In the genomic region with DNA sequence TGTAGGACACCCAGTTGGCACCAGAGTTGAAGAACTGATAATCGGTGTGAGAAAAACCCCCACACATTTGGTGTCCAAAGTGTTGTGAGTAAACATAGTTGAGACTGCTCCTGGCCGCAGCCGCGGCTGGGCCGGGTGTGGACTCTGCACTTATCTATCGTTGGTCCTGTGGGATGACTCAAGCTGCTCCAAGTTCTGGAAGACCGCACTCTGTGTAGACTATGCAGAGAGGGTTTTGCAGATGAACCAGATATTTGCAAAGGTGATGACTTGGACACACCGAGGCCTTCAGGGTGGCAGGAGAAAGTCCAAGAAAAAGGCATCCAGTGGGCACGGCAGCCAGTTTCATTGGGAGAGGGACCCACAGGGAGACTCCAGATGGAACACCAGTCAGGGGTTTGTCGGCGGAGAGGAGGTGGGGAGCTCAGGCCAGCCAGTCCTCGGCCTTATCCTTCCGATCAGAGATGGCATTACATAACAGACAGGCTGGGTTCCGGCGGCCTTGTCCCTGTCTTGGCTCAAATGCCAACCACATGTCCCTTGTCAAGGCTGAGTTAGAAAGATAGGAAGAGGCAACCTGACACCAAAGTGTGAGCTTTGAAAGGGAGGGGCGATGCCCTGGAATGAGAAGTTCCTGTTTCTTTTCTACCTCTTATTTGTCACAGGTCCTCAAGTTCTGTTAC, we compare ENCODE assay signal across 9 cellular contexts. TPM values are rescaled to one million over a fixed set of nuclear protein-coding genes. Genes with fewer than 3 reads are reported as not detected.
DNase-seq lines count a peak whose midpoint lies in the region; ATAC-seq, FAIRE-seq and TF ChIP-seq lines count a peak whose summit lies in the region.
"Had no signal": no experiment of that assay in that cellular context is flagged by ENCODE, and none has a peak within 500 bp of the region (broad histone marks: within the 10 kb centered on the region; RNA-seq: fewer than 3 reads in every experiment).

No MANE protein-coding gene starts in this region.

- H3K36me3 Mint-ChIP-seq in T-cell = no peaks in the 10 kb centered on the region
- H3K36me3 Mint-ChIP-seq in activated naive CD8-positive, alpha-beta T cell treated with anti-CD3 and anti-CD28 coated beads, Interleukin-2, amount 50 U/mL, for 24 hours (ENCODE audit: low read depth) = no peaks in the 10 kb centered on the region

- POLR2A ChIA-PET in T-cell (lab: Charles Lee) = interaction anchor here in 1 of 2 donors (0.6 kb wide), 1 partner anchor 66 kb away, joined by 3 read pairs; no protein-coding TSS in a partner anchor

- FAIRE-seq in HTR-8/SVneo (lab: Jason Lieb, UNC) = no peak

- no peaks in the 10 kb centered on the region for H3K27me3 ChIP-seq in thoracic aorta (replicated peaks; ENCODE audit: insufficient read depth)

- peaks cover 5 to 29% of the 10 kb centered on the region in 2 donors for H3K4me1 ChIP-seq in thoracic aorta (ENCODE audit: control insufficient read depth in 1 of 2, low read depth in 2 of 2)

- no peak for TF ChIP-seq CTCF in VCaP (conservative IDR thresholded peaks at IDR 0.05)
- no peak for TF ChIP-seq CTCF in thoracic aorta (IDR thresholded peaks at IDR 0.05)

- no peaks in the 10 kb centered on the region for H3K9me3 ChIP-seq in thoracic aorta
- H3K9me3 ChIP-seq: neutrophil had no signal

- H3K4me3 ChIP-seq in thoracic aorta = no peak overlapping the region

- CTCF ChIA-PET in T-cell (lab: Charles Lee) = no interaction called here

- H3K36me3 ChIP-seq in thoracic aorta = no peaks in the 10 kb centered on the region
- H3K36me3 ChIP-seq: neutrophil had no signal

- H3K27ac ChIP-seq in VCaP = peak overlapping the region; percentile 90
- H3K27ac ChIP-seq in thoracic aorta = peak overlapping the region; percentile 64 to 65
- H3K27ac ChIP-seq: neutrophil had no signal

- peaks cover 11 to 19% (median 18%) of the 10 kb centered on the region in 3 donors for H3K4me1 Mint-ChIP-seq in T-cell
- H3K4me1 Mint-ChIP-seq in activated naive CD8-positive, alpha-beta T cell treated with anti-CD3 and anti-CD28 coated beads, Interleukin-2, amount 50 U/mL, for 24 hours = peaks cover 37% of the 10 kb centered on the region

- no peak for ATAC-seq in thoracic aorta (ENCODE audit: insufficient number of reproducible peaks, low FRiP score, low read depth)
- no peak for ATAC-seq in T-cell (replicated peaks in 1 of 4)
- ATAC-seq in activated naive CD8-positive, alpha-beta T cell treated with anti-CD3 and anti-CD28 coated beads, Interleukin-2, amount 50 U/mL, for 24 hours = no peak

- no peak overlapping the region for H3K27ac Mint-ChIP-seq in T-cell
- no peak overlapping the region for H3K27ac Mint-ChIP-seq in activated naive CD8-positive, alpha-beta T cell treated with anti-CD3 and anti-CD28 coated beads, Interleukin-2, amount 50 U/mL, for 24 hours

- peak overlapping the region in 1 of 3 donors; percentile 5 for H3K4me3 Mint-ChIP-seq in T-cell
- no peak overlapping the region for H3K4me3 Mint-ChIP-seq in activated naive CD8-positive, alpha-beta T cell treated with anti-CD3 and anti-CD28 coated beads, Interleukin-2, amount 50 U/mL, for 24 hours

- H3K9me3 Mint-ChIP-seq in T-cell = no peaks in the 10 kb centered on the region
- H3K9me3 Mint-ChIP-seq in activated naive CD8-positive, alpha-beta T cell treated with anti-CD3 and anti-CD28 coated beads, Interleukin-2, amount 50 U/mL, for 24 hours = no peaks in the 10 kb centered on the region

- H3K27me3 Mint-ChIP-seq in T-cell = peaks cover 3 to 22% of the 10 kb centered on the region in 2 donors
- peaks cover 6% of the 10 kb centered on the region for H3K27me3 Mint-ChIP-seq in activated naive CD8-positive, alpha-beta T cell treated with anti-CD3 and anti-CD28 coated beads, Interleukin-2, amount 50 U/mL, for 24 hours

- DNase-seq in HTR-8/SVneo (ENCODE audit: insufficient read length, low spot score) = peak; percentile 40
- DNase-seq in iris pigment epithelial cell (ENCODE audit: low read depth) = peak; percentile 82
- DNase-seq in thoracic aorta (ENCODE audit: low spot score) = no peak
- no peak for DNase-seq in T-cell
- DNase-seq in activated naive CD8-positive, alpha-beta T cell treated with anti-CD3 and anti-CD28 coated beads, Interleukin-2, amount 50 U/mL, for 24 hours = no peak
- no peak for DNase-seq in central memory CD4-positive, alpha-beta T cell
- no peak for DNase-seq in NCI-H2081 (lab: John Stamatoyannopoulos, UW)

RNA-seq across cellular contexts. Expression of a gene that starts 21.1 kb away (rescaled TPM):
- total RNA-seq in thoracic aorta (10 to 100 TPM; 59.5 to 77.3 TPM), T-cell (10 to 100 TPM in 1 of 5 donors, 1 to 10 TPM in 4; 7.7 to 15.0 (median 9.5) TPM)

RNA-seq across cellular contexts. Expression of a gene that starts 53.6 kb away (rescaled TPM):
- 10 to 100 TPM in 1 of 2 donors, 1 to 10 TPM in 1; 9.0 to 14.9 TPM for total RNA-seq in thoracic aorta
- 10 to 100 TPM; 17.8 to 22.0 (median 20.7) TPM for total RNA-seq in T-cell

Comparison
In these comparisons a context has a peak if more than half of its experiments do, and no peak if none do; other contexts are left out.
1. DNase-seq: peak in HTR-8/SVneo (single experiment) and iris pigment epithelial cell (single experiment); none in thoracic aorta (single experiment), T-cell (0 of 34), activated naive CD8-positive, alpha-beta T cell treated with anti-CD3 and anti-CD28 coated beads, Interleukin-2, amount 50 U/mL, for 24 hours (single experiment), central memory CD4-positive, alpha-beta T cell (single experiment) and NCI-H2081 (0 of 2).